ENCODE assay signal across 1 cellular context in genomic region chr9:121721770-121722169, GRCh38.
TF ChIP-seq lines count a peak whose summit lies in the region.

No MANE protein-coding gene starts in this region.

TF ChIP-seq in GM23338, 12 proteins besides CTCF, POLR2A, EP300 and RAD21:
- TF ChIP-seq ZNF462 (CRISPR knock-in tag; IDR thresholded peaks at IDR 0.05) (no peak), EZH2 (IDR thresholded peaks at IDR 0.05; ENCODE audit: low read depth, unreplicated experiment) (no peak), STAT1 (IDR thresholded peaks at IDR 0.05; ENCODE audit: unreplicated experiment) (no peak), REST (IDR thresholded peaks at IDR 0.05; ENCODE audit: unreplicated experiment) (no peak), CREB1 (CRISPR knock-in tag; IDR thresholded peaks at IDR 0.05; ENCODE audit: low read depth) (no peak), ZNF331 (CRISPR knock-in tag; IDR thresholded peaks at IDR 0.05; ENCODE audit: low read depth) (no peak), ZNF114 (CRISPR knock-in tag; IDR thresholded peaks at IDR 0.05) (no peak), POLR2AphosphoS5 (IDR thresholded peaks at IDR 0.05; ENCODE audit: low read depth) (no peak)
